Comparison of ENCODE assay signal across 12 cellular contexts in genomic region chr2:43459455-43459854, GRCh38.
DNase-seq lines count a peak whose midpoint lies in the region; ATAC-seq and TF ChIP-seq lines count a peak whose summit lies in the region.
"Had no signal": no experiment of that assay in that cellular context is flagged by ENCODE, and none has a peak within 500 bp of the region (broad histone marks: within the 10 kb centered on the region; RNA-seq: fewer than 3 reads in every experiment).

No MANE protein-coding gene starts in this region.

- no peaks in the 10 kb centered on the region for H3K9me3 ChIP-seq in HCT116 (ENCODE audit: control insufficient read depth in 1 of 2, insufficient read depth in 1 of 2, low read depth in 1 of 2, low read length in 2 of 2)
- H3K9me3 ChIP-seq in RWPE2 (ENCODE audit: severe bottlenecking), result no peaks in the 10 kb centered on the region
- H3K9me3 ChIP-seq: neutrophil had no signal

- no peak for TF ChIP-seq POLR2A in HCT116 (IDR thresholded peaks at IDR 0.05; ENCODE audit: borderline replicate concordance, extremely low read depth, insufficient read depth, insufficient read length)

- H3K4me2 ChIP-seq in HCT116 (ENCODE audit: low read length), result peak overlapping the region; percentile 31

- H3K9ac ChIP-seq in HCT116 (ENCODE audit: low read length), result no peak overlapping the region; the same call in 1 of the 2 replicates

- H3K36me3 ChIP-seq in HCT116 (ENCODE audit: control insufficient read depth in 1 of 2, insufficient read depth in 2 of 2, low read length in 2 of 2) (no peaks in the 10 kb centered on the region), RWPE2 (ENCODE audit: low read depth) (no peaks in the 10 kb centered on the region)
- H3K36me3 ChIP-seq: neutrophil had no signal

- TF ChIP-seq RAD21 in HCT116 (IDR thresholded peaks at IDR 0.05; ENCODE audit: low read depth), result no peak

- H3K27me3 Mint-ChIP-seq in stimulated activated memory B cell treated with anti-CD40 and anti-IgM and Interleukin-4, amounts not matched to agents 10 μg/mL and 1 μg/mL and 100 μg/mL, for 72 hours, result no peaks in the 10 kb centered on the region
- H3K27me3 Mint-ChIP-seq: activated CD4-positive, alpha-beta T cell treated with anti-CD3 and anti-CD28 coated beads, Interleukin-2, amount 10 ng/mL, durations not matched to agents 24 days and 14 days; effector memory CD8-positive, alpha-beta T cell had no signal

- TF ChIP-seq CTCF in HCT116 (IDR thresholded peaks at IDR 0.05 in 2 of 3, conservative IDR thresholded peaks at IDR 0.05 in 1 of 3; ENCODE audit: borderline replicate concordance in 1 of 3, insufficient read depth in 1 of 3, low read depth in 2 of 3, low read length in 2 of 3) (no peak), RWPE2 (IDR thresholded peaks at IDR 0.05; ENCODE audit: poor library complexity, severe bottlenecking) (no peak), fibroblast of pulmonary artery (IDR thresholded peaks at IDR 0.05; ENCODE audit: low read length, missing control alignments) (no peak)

- H3K27me3 ChIP-seq in HCT116 (ENCODE audit: insufficient read depth, low read length) (no peaks in the 10 kb centered on the region), RWPE2 (ENCODE audit: insufficient read depth, poor library complexity, severe bottlenecking) (no peaks in the 10 kb centered on the region)
- H3K27me3 ChIP-seq: neutrophil had no signal

- H3K9me2 ChIP-seq in HCT116 (ENCODE audit: insufficient read depth), result no peaks in the 10 kb centered on the region

- no peak overlapping the region for H3K27ac ChIP-seq in HCT116 (ENCODE audit: low read depth, low read length)
- H3K27ac ChIP-seq in RWPE2 (ENCODE audit: poor library complexity, severe bottlenecking), result peak overlapping the region; percentile 84
- H3K27ac ChIP-seq: neutrophil had no signal

- H3K4me1 Mint-ChIP-seq in stimulated activated memory B cell treated with anti-CD40 and anti-IgM and Interleukin-4, amounts not matched to agents 10 μg/mL and 1 μg/mL and 100 μg/mL, for 72 hours, result peaks cover 54% of the 10 kb centered on the region

- H3K4me3 ChIP-seq in HCT116 (replicated peaks in 1 of 2; ENCODE audit: low read depth in 1 of 2, low read length in 2 of 2) (no peak overlapping the region), RWPE2 (ENCODE audit: severe bottlenecking) (no peak overlapping the region), fibroblast of pulmonary artery (replicated peaks; ENCODE audit: low read depth, low read length) (no peak overlapping the region)

- peaks cover 79 to 84% of the 10 kb centered on the region in 2 experiments for H3K4me1 ChIP-seq in HCT116 (ENCODE audit: control insufficient read depth in 1 of 2, insufficient read depth in 2 of 2, low read length in 2 of 2)
- peaks cover 79% of the 10 kb centered on the region for H3K4me1 ChIP-seq in RWPE2 (ENCODE audit: insufficient read depth, poor library complexity, severe bottlenecking)

- CTCF ChIA-PET in HCT116 (lab: Charles Lee), result interaction anchor here (1.0 kb wide), 1 partner anchor 213 kb away, joined by 3 read pairs; no protein-coding TSS in a partner anchor

- H3K27ac Mint-ChIP-seq in stimulated activated memory B cell treated with anti-CD40 and anti-IgM and Interleukin-4, amounts not matched to agents 10 μg/mL and 1 μg/mL and 100 μg/mL, for 72 hours, result no peak overlapping the region
- H3K27ac Mint-ChIP-seq: activated CD4-positive, alpha-beta T cell treated with anti-CD3 and anti-CD28 coated beads, Interleukin-2, amount 10 ng/mL, durations not matched to agents 24 days and 14 days; effector memory CD8-positive, alpha-beta T cell had no signal

- RAD21 ChIA-PET in HCT116 (lab: Charles Lee; ENCODE audit: low non-redundant PET in 1 of 2, low total read pairs in 2 of 2, uncharacterized antibody in 2 of 2, unreplicated experiment in 2 of 2), result no interaction called here

- no TSS peak for BruUV-seq in HCT116 (replicated peaks; lab: Mats Ljungman, UMichigan)

- no peak overlapping the region for H2AFZ ChIP-seq in HCT116 (ENCODE audit: low read depth, low read length, poor library complexity, severe bottlenecking)

- H3K4me3 Mint-ChIP-seq in stimulated activated memory B cell treated with anti-CD40 and anti-IgM and Interleukin-4, amounts not matched to agents 10 μg/mL and 1 μg/mL and 100 μg/mL, for 72 hours, result no peak overlapping the region
- H3K4me3 Mint-ChIP-seq: activated CD4-positive, alpha-beta T cell treated with anti-CD3 and anti-CD28 coated beads, Interleukin-2, amount 10 ng/mL, durations not matched to agents 24 days and 14 days; effector memory CD8-positive, alpha-beta T cell had no signal

- no peaks in the 10 kb centered on the region for H3K9me3 Mint-ChIP-seq in stimulated activated memory B cell treated with anti-CD40 and anti-IgM and Interleukin-4, amounts not matched to agents 10 μg/mL and 1 μg/mL and 100 μg/mL, for 72 hours
- H3K9me3 Mint-ChIP-seq: activated CD4-positive, alpha-beta T cell treated with anti-CD3 and anti-CD28 coated beads, Interleukin-2, amount 10 ng/mL, durations not matched to agents 24 days and 14 days; effector memory CD8-positive, alpha-beta T cell had no signal

- DNase-seq in HCT116 (ENCODE audit: low read depth, low spot score) (no peak), RWPE2 (ENCODE audit: low spot score) (no peak), fibroblast of pulmonary artery (ENCODE audit: low read depth) (peak; percentile 66), NCI-H524 (lab: John Stamatoyannopoulos, UW) (no peak), GOT3 (lab: John Stamatoyannopoulos, UW) (no peak)
- DNase-seq: activated CD4-positive, alpha-beta T cell treated with anti-CD3 and anti-CD28 coated beads, Interleukin-2, amount 10 ng/mL, durations not matched to agents 24 days and 14 days; activated gamma-delta T cell treated with Interleukin-2 at 50 U/mL for 16 hours; effector memory CD8-positive, alpha-beta T cell had no signal

- ATAC-seq in HCT116 (peak; percentile 53; the same call in 1 of the 2 replicates), RWPE2 (ENCODE audit: low read depth) (peak; percentile 66), HG02759 (IDR thresholded peaks at IDR 0.05; ENCODE audit: unreplicated experiment) (no peak), HG03108 (IDR thresholded peaks at IDR 0.05; ENCODE audit: unreplicated experiment) (no peak)
- peak; percentile 34 for ATAC-seq in stimulated activated memory B cell treated with anti-CD40 and anti-IgM and Interleukin-4, amounts not matched to agents 10 μg/mL and 1 μg/mL and 100 μg/mL, for 72 hours
- ATAC-seq: effector memory CD8-positive, alpha-beta T cell had no signal

- H3K36me3 Mint-ChIP-seq in stimulated activated memory B cell treated with anti-CD40 and anti-IgM and Interleukin-4, amounts not matched to agents 10 μg/mL and 1 μg/mL and 100 μg/mL, for 72 hours, result peaks cover 35% of the 10 kb centered on the region

- no peaks in the 10 kb centered on the region for H3K79me2 ChIP-seq in HCT116 (ENCODE audit: insufficient read depth, low read length)

- intact Hi-C loops in HCT116 (cut with micrococcal nuclease), result loop anchor here (10.0 kb wide), 1 partner anchor 165 kb away; no protein-coding TSS in a partner anchor

- no peaks in the 10 kb centered on the region for H4K20me1 ChIP-seq in HCT116 (ENCODE audit: insufficient read depth)

- POLR2A ChIA-PET in HCT116 (lab: Charles Lee), result interaction anchor here (1.3 kb wide), 1 partner anchor 10 kb away, joined by 3 read pairs; no protein-coding TSS in a partner anchor

TF ChIP-seq in HCT116, 20 proteins besides CTCF, POLR2A, EP300 and RAD21 (continues in another document):
- TF ChIP-seq EZH2 (IDR thresholded peaks at IDR 0.05), result no peak
- no peak for TF ChIP-seq ZNF274 (IDR thresholded peaks at IDR 0.05; ENCODE audit: low read depth, low read length)
- TF ChIP-seq, protein P1, sequence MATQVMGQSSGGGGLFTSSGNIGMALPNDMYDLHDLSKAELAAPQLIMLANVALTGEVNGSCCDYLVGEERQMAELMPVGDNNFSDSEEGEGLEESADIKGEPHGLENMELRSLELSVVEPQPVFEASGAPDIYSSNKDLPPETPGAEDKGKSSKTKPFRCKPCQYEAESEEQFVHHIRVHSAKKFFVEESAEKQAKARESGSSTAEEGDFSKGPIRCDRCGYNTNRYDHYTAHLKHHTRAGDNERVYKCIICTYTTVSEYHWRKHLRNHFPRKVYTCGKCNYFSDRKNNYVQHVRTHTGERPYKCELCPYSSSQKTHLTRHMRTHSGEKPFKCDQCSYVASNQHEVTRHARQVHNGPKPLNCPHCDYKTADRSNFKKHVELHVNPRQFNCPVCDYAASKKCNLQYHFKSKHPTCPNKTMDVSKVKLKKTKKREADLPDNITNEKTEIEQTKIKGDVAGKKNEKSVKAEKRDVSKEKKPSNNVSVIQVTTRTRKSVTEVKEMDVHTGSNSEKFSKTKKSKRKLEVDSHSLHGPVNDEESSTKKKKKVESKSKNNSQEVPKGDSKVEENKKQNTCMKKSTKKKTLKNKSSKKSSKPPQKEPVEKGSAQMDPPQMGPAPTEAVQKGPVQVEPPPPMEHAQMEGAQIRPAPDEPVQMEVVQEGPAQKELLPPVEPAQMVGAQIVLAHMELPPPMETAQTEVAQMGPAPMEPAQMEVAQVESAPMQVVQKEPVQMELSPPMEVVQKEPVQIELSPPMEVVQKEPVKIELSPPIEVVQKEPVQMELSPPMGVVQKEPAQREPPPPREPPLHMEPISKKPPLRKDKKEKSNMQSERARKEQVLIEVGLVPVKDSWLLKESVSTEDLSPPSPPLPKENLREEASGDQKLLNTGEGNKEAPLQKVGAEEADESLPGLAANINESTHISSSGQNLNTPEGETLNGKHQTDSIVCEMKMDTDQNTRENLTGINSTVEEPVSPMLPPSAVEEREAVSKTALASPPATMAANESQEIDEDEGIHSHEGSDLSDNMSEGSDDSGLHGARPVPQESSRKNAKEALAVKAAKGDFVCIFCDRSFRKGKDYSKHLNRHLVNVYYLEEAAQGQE (IDR thresholded peaks at IDR 0.05; ENCODE audit: low read depth), result no peak
- no peak for TF ChIP-seq ZFX (IDR thresholded peaks at IDR 0.05)
- TF ChIP-seq EZH2phosphoT487 (IDR thresholded peaks at IDR 0.05; ENCODE audit: borderline replicate concordance), result no peak
- TF ChIP-seq CEBPB (IDR thresholded peaks at IDR 0.05; ENCODE audit: low read depth), result no peak
- TF ChIP-seq FOSL1 (IDR thresholded peaks at IDR 0.05; ENCODE audit: low read depth), result peak; percentile 50
- TF ChIP-seq SP1 (IDR thresholded peaks at IDR 0.05; ENCODE audit: low read depth), result peak; percentile 40; the same call in 1 of the 2 replicates
- TF ChIP-seq EGR1 (IDR thresholded peaks at IDR 0.05; ENCODE audit: low read depth), result no peak

Comparison
In these comparisons a context has a peak if more than half of its experiments do, and no peak if none do; other contexts are left out.
1. ATAC-seq: peak in HCT116 (single experiment), RWPE2 (single experiment) and stimulated activated memory B cell treated with anti-CD40 and anti-IgM and Interleukin-4, amounts not matched to agents 10 μg/mL and 1 μg/mL and 100 μg/mL, for 72 hours (single experiment); none in HG02759 (single experiment) and HG03108 (single experiment).